In genomic region chr5:132064738-132065331, GRCh38 we compare ENCODE assay signal across 8 cellular contexts. TPM values are rescaled to one million over a fixed set of nuclear protein-coding genes. Genes with fewer than 3 reads are reported as not detected.
DNase-seq lines count a peak whose midpoint lies in the region; ATAC-seq and TF ChIP-seq lines count a peak whose summit lies in the region.

No MANE protein-coding gene starts in this region.

- POLR2A ChIA-PET in Caco-2 (lab: Charles Lee): no interaction called here

- WGBS in neuronal stem cell (ENCODE audit: extremely low coverage in 2 of 2, insufficient read length in 2 of 2, insufficient replicate concordance in 1 of 2), 2 donors: no CpG with 5 or more reads among the region's 11 CpGs

- H2BK15ac ChIP-seq in neuronal stem cell (ENCODE audit: low read length): no peak overlapping the region

- H3K9ac ChIP-seq in neuronal stem cell (ENCODE audit: low read depth, low read length, poor library complexity): no peak overlapping the region

- CTCF ChIA-PET in Caco-2 (lab: Charles Lee): no interaction called here

- DNase-seq in Caco-2 (peak; percentile 78 to 84), HT-29 (ENCODE audit: low spot score) (peak; percentile 90), RPMI7951 (ENCODE audit: low read depth) (peak; percentile 68), fibroblast of the conjunctiva (ENCODE audit: low read depth) (peak; percentile 59), neuronal stem cell (ENCODE audit: low spot score) (peak; percentile 80), superior temporal gyrus (ENCODE audit: extremely low spot score) (peak; percentile 83)
- DNase-seq in activated T-helper 1 cell treated with anti-CD3 and anti-CD28 coated beads, Interleukin-12 subunit alpha, Interleukin-12 subunit beta, Interleukin-2, Interleukin-4 antibody, amounts not matched to agents 30 ng/mL and 10 ng/mL and 1 ng/mL, durations not matched to agents 14 hours and 24 hours and 36 hours (ENCODE audit: low spot score): peak; percentile 70

- H3K4me3 ChIP-seq in Caco-2 (ENCODE audit: low read depth, low read length) (no peak overlapping the region), neuronal stem cell (ENCODE audit: low read length in 2 of 2) (peak overlapping the region in 1 of 2 donors; percentile 1)

- TF ChIP-seq CTCF in Caco-2 (IDR thresholded peaks at IDR 0.05; ENCODE audit: insufficient read depth in 1 of 2, low read depth in 1 of 2, low read length in 1 of 2, severe bottlenecking in 1 of 2, unreplicated experiment in 1 of 2): peak; percentile 91 to 93

- H4K8ac ChIP-seq in neuronal stem cell (ENCODE audit: low read depth, low read length): no peak overlapping the region

- H2BK120ac ChIP-seq in neuronal stem cell (ENCODE audit: low read depth, low read length): no peak overlapping the region

- BruUV-seq in Caco-2 (replicated peaks; lab: Mats Ljungman, UMichigan): no TSS peak

- H3K36me3 Mint-ChIP-seq in Caco-2 (ENCODE audit: insufficient read depth, unreplicated experiment): no peaks in the 10 kb centered on the region
- peaks cover 2% of the 10 kb centered on the region for H3K36me3 Mint-ChIP-seq in activated T-helper 1 cell treated with anti-CD3 and anti-CD28 coated beads, Interleukin-12 subunit alpha, Interleukin-12 subunit beta, Interleukin-2, Interleukin-4 antibody, amounts not matched to agents 30 ng/mL and 10 ng/mL and 1 ng/mL, durations not matched to agents 14 hours and 24 hours and 36 hours (ENCODE audit: low read depth)

- no peak overlapping the region for H3K4me2 ChIP-seq in neuronal stem cell (ENCODE audit: insufficient read depth, low read length, poor library complexity, severe bottlenecking)

- no peaks in the 10 kb centered on the region for H3K27me3 ChIP-seq in Caco-2 (replicated peaks; ENCODE audit: control insufficient read depth, insufficient read depth, low read length)
- H3K27me3 ChIP-seq in neuronal stem cell (ENCODE audit: control insufficient read depth in 3 of 3, insufficient read depth in 3 of 3, low read depth in 1 of 3, low read length in 3 of 3): no peaks in the 10 kb centered on the region

- H3K4me1 ChIP-seq in Caco-2: no peaks in the 10 kb centered on the region
- no peaks in the 10 kb centered on the region for H3K4me1 ChIP-seq in neuronal stem cell (ENCODE audit: control insufficient read depth in 2 of 2, insufficient read depth in 1 of 2, low read depth in 1 of 2, low read length in 2 of 2)

- no peak overlapping the region for H3K4ac ChIP-seq in neuronal stem cell (ENCODE audit: low read length)

- H3K9me3 ChIP-seq in Caco-2: no peaks in the 10 kb centered on the region
- no peaks in the 10 kb centered on the region for H3K9me3 ChIP-seq in neuronal stem cell (replicated peaks in 1 of 2; ENCODE audit: control insufficient read depth in 2 of 2, insufficient read depth in 1 of 2, low read depth in 1 of 2, low read length in 2 of 2)

- H2BK12ac ChIP-seq in neuronal stem cell (ENCODE audit: low read length): no peak overlapping the region

- H2AK5ac ChIP-seq in neuronal stem cell (ENCODE audit: low read depth, low read length): no peak overlapping the region

- no peak overlapping the region for H3K4me3 Mint-ChIP-seq in Caco-2 (ENCODE audit: unreplicated experiment)
- H3K4me3 Mint-ChIP-seq in activated T-helper 1 cell treated with anti-CD3 and anti-CD28 coated beads, Interleukin-12 subunit alpha, Interleukin-12 subunit beta, Interleukin-2, Interleukin-4 antibody, amounts not matched to agents 30 ng/mL and 10 ng/mL and 1 ng/mL, durations not matched to agents 14 hours and 24 hours and 36 hours: no peak overlapping the region

- H2AFZ ChIP-seq in neuronal stem cell (ENCODE audit: low read length): peak overlapping the region; percentile 24

- H3K27me3 Mint-ChIP-seq in Caco-2 (ENCODE audit: insufficient read depth, unreplicated experiment): no peaks in the 10 kb centered on the region
- peaks cover 3% of the 10 kb centered on the region for H3K27me3 Mint-ChIP-seq in activated T-helper 1 cell treated with anti-CD3 and anti-CD28 coated beads, Interleukin-12 subunit alpha, Interleukin-12 subunit beta, Interleukin-2, Interleukin-4 antibody, amounts not matched to agents 30 ng/mL and 10 ng/mL and 1 ng/mL, durations not matched to agents 14 hours and 24 hours and 36 hours (ENCODE audit: insufficient read depth)

- H3K36me3 ChIP-seq in Caco-2 (ENCODE audit: control insufficient read depth, insufficient read depth, low read length) (no peaks in the 10 kb centered on the region), neuronal stem cell (replicated peaks in 1 of 2; ENCODE audit: control insufficient read depth in 2 of 2, insufficient read depth in 2 of 2, low read length in 2 of 2) (no peaks in the 10 kb centered on the region)

- intact Hi-C loops in Caco-2 (cut with micrococcal nuclease; ENCODE audit: unreplicated experiment): loop anchor here (1.0 to 5.0 kb wide), 4 partner anchors 69 to 643 kb away; no protein-coding TSS in a partner anchor
- intact Hi-C loops in activated T-helper 1 cell treated with anti-CD3 and anti-CD28 coated beads, Interleukin-12 subunit alpha, Interleukin-12 subunit beta, Interleukin-2, Interleukin-4 antibody, amounts not matched to agents 30 ng/mL and 10 ng/mL and 1 ng/mL, durations not matched to agents 14 hours and 24 hours and 36 hours (cut with micrococcal nuclease): loop anchor here (1.0 to 5.0 kb wide), 12 partner anchors 69 to 436 kb away; partner anchors contain the start of genes FNIP1, P4HA2, RAPGEF6 and SLC22A4

- no peak overlapping the region for H3K23ac ChIP-seq in neuronal stem cell (ENCODE audit: low read depth, low read length, poor library complexity)

- no peak overlapping the region for H3K27ac ChIP-seq in neuronal stem cell (replicated peaks; ENCODE audit: low read length)

- H3K9me3 Mint-ChIP-seq in Caco-2 (ENCODE audit: unreplicated experiment): no peaks in the 10 kb centered on the region
- no peaks in the 10 kb centered on the region for H3K9me3 Mint-ChIP-seq in activated T-helper 1 cell treated with anti-CD3 and anti-CD28 coated beads, Interleukin-12 subunit alpha, Interleukin-12 subunit beta, Interleukin-2, Interleukin-4 antibody, amounts not matched to agents 30 ng/mL and 10 ng/mL and 1 ng/mL, durations not matched to agents 14 hours and 24 hours and 36 hours

- H2BK5ac ChIP-seq in neuronal stem cell (ENCODE audit: low read length): no peak overlapping the region

- ATAC-seq in GM19455 (IDR thresholded peaks at IDR 0.05; ENCODE audit: unreplicated experiment): peak; percentile 84

- no peaks in the 10 kb centered on the region for H3K4me1 Mint-ChIP-seq in Caco-2 (ENCODE audit: low read depth, unreplicated experiment)
- peaks cover 83% of the 10 kb centered on the region for H3K4me1 Mint-ChIP-seq in activated T-helper 1 cell treated with anti-CD3 and anti-CD28 coated beads, Interleukin-12 subunit alpha, Interleukin-12 subunit beta, Interleukin-2, Interleukin-4 antibody, amounts not matched to agents 30 ng/mL and 10 ng/mL and 1 ng/mL, durations not matched to agents 14 hours and 24 hours and 36 hours (ENCODE audit: low read depth)

- no peaks in the 10 kb centered on the region for H3K79me1 ChIP-seq in neuronal stem cell (ENCODE audit: low read depth, low read length)

- no peak overlapping the region for H3K14ac ChIP-seq in neuronal stem cell (ENCODE audit: low read length)

- no peak overlapping the region for H3K18ac ChIP-seq in neuronal stem cell (ENCODE audit: low read length)

- H3K27ac Mint-ChIP-seq in Caco-2 (ENCODE audit: unreplicated experiment): no peak overlapping the region
- peak overlapping the region; percentile 83 for H3K27ac Mint-ChIP-seq in activated T-helper 1 cell treated with anti-CD3 and anti-CD28 coated beads, Interleukin-12 subunit alpha, Interleukin-12 subunit beta, Interleukin-2, Interleukin-4 antibody, amounts not matched to agents 30 ng/mL and 10 ng/mL and 1 ng/mL, durations not matched to agents 14 hours and 24 hours and 36 hours

- no peak overlapping the region for H4K91ac ChIP-seq in neuronal stem cell (ENCODE audit: low read depth, low read length, poor library complexity)

RNA-seq across cellular contexts. Expression of gene IL3, which starts 4.4 kb away (rescaled TPM):
- not detected in 2 replicates for total RNA-seq in Caco-2 (2022)
- total RNA-seq in HT-29 (2014; rRNA removed; shearing (Covaris generic)): not detected in 2 replicates
- not detected in 2 replicates for total RNA-seq in RPMI7951 (2014; rRNA removed; shearing (Covaris generic))
- 94.6 and 98.5 TPM in 2 replicates for total RNA-seq in activated T-helper 1 cell treated with anti-CD3 and anti-CD28 coated beads, Interleukin-12 subunit alpha, Interleukin-12 subunit beta, Interleukin-2, Interleukin-4 antibody, amounts not matched to agents 30 ng/mL and 10 ng/mL and 1 ng/mL, durations not matched to agents 14 hours and 24 hours and 36 hours
- polyA plus RNA-seq in neuronal stem cell (2013, experiment 1 of 2): not detected
- not detected for polyA plus RNA-seq in neuronal stem cell (2013, experiment 2 of 2)

RNA-seq across cellular contexts. Expression of gene CSF2, which starts 8.8 kb away (rescaled TPM):
- total RNA-seq in Caco-2 (2022): not detected in 2 replicates
- total RNA-seq in HT-29 (2014; rRNA removed; shearing (Covaris generic)): 1.8 and 3.4 TPM in 2 replicates
- 4.8 and 6.4 TPM in 2 replicates for total RNA-seq in RPMI7951 (2014; rRNA removed; shearing (Covaris generic))
- total RNA-seq in activated T-helper 1 cell treated with anti-CD3 and anti-CD28 coated beads, Interleukin-12 subunit alpha, Interleukin-12 subunit beta, Interleukin-2, Interleukin-4 antibody, amounts not matched to agents 30 ng/mL and 10 ng/mL and 1 ng/mL, durations not matched to agents 14 hours and 24 hours and 36 hours: 1,648 and 1,678 TPM in 2 replicates
- polyA plus RNA-seq in neuronal stem cell (2013, experiment 1 of 2): not detected
- polyA plus RNA-seq in neuronal stem cell (2013, experiment 2 of 2): not detected

RNA-seq across cellular contexts. Expression of gene ACSL6, which starts 53.4 kb away (rescaled TPM):
- total RNA-seq in Caco-2 (2022): 0.19 and 1.4 TPM in 2 replicates
- total RNA-seq in HT-29 (2014; rRNA removed; shearing (Covaris generic)): not detected in 2 replicates
- not detected in 2 replicates for total RNA-seq in RPMI7951 (2014; rRNA removed; shearing (Covaris generic))
- 48.1 and 50.6 TPM in 2 replicates for total RNA-seq in activated T-helper 1 cell treated with anti-CD3 and anti-CD28 coated beads, Interleukin-12 subunit alpha, Interleukin-12 subunit beta, Interleukin-2, Interleukin-4 antibody, amounts not matched to agents 30 ng/mL and 10 ng/mL and 1 ng/mL, durations not matched to agents 14 hours and 24 hours and 36 hours
- polyA plus RNA-seq in neuronal stem cell (2013, experiment 1 of 2): 0.04 TPM
- polyA plus RNA-seq in neuronal stem cell (2013, experiment 2 of 2): 0.07 TPM

Comparison
In these comparisons a context has a peak if more than half of its experiments do, and no peak if none do; other contexts are left out.
1. RNA of gene IL3, which starts 4.4 kb away (total RNA-seq): 94.6 to 98.5 TPM in activated T-helper 1 cell treated with anti-CD3 and anti-CD28 coated beads, Interleukin-12 subunit alpha, Interleukin-12 subunit beta, Interleukin-2, Interleukin-4 antibody, amounts not matched to agents 30 ng/mL and 10 ng/mL and 1 ng/mL, durations not matched to agents 14 hours and 24 hours and 36 hours; not detected in Caco-2, not detected in HT-29 and not detected in RPMI7951; every median in the first group is over 10 times any median in the second.
2. RNA of gene CSF2, which starts 8.8 kb away (total RNA-seq): 1,648 to 1,678 TPM in activated T-helper 1 cell treated with anti-CD3 and anti-CD28 coated beads, Interleukin-12 subunit alpha, Interleukin-12 subunit beta, Interleukin-2, Interleukin-4 antibody, amounts not matched to agents 30 ng/mL and 10 ng/mL and 1 ng/mL, durations not matched to agents 14 hours and 24 hours and 36 hours; 4.8 to 6.4 TPM in RPMI7951, 1.8 to 3.4 TPM in HT-29 and not detected in Caco-2; every median in the first group is over 100 times any median in the second.
3. RNA of gene ACSL6, which starts 53.4 kb away (total RNA-seq): 48.1 to 50.6 TPM in activated T-helper 1 cell treated with anti-CD3 and anti-CD28 coated beads, Interleukin-12 subunit alpha, Interleukin-12 subunit beta, Interleukin-2, Interleukin-4 antibody, amounts not matched to agents 30 ng/mL and 10 ng/mL and 1 ng/mL, durations not matched to agents 14 hours and 24 hours and 36 hours; 0.19 to 1.4 TPM in Caco-2, not detected in HT-29 and not detected in RPMI7951; every median in the first group is over 10 times any median in the second.
4. Peak in every context shown above with its lines, with median percentiles within 50 percentile points of each other: DNase-seq.